20 cellular contexts compared by ENCODE assay signal in the genomic region with DNA sequence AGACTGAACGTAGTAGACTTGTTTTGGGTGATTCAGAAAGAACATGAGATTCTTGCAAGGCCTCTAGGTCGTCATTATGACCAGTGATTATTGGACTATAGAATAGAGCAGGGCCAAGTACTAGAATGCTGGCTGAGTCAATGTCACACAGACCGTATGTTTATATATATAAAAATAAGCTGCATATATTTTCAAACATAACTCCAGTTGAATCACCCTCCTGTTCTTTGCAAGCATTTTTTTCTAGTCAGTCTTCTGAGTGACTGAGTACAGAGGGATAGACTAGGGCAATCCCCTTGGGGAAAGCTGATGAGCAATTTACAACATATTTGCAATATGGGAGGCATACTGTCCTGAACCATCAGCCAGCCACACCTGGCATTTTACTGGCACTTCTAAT.
"Had no signal": no experiment of that assay in that cellular context is flagged by ENCODE, and none has a peak within 500 bp of the region (broad histone marks: within the 10 kb centered on the region; RNA-seq: fewer than 3 reads in every experiment).

No MANE protein-coding gene starts in this region.

- H2AFZ ChIP-seq: neural progenitor cell had no signal

- ATAC-seq: activated naive CD8-positive, alpha-beta T cell treated with anti-CD3 and anti-CD28 coated beads, Interleukin-2, amount 50 U/mL, for 24 hours; gastrocnemius medialis; heart left ventricle; left colon; pancreas; upper lobe of right lung had no signal

- H3K27me3 ChIP-seq: ascending aorta, colonic mucosa, gastrocnemius medialis, neural progenitor cell, pancreas, sigmoid colon, upper lobe of right lung had no signal

- H3K36me3 ChIP-seq: ascending aorta, colonic mucosa, gastrocnemius medialis, heart left ventricle, neural progenitor cell, pancreas, sigmoid colon, thoracic aorta, upper lobe of right lung had no signal

- H3K4me1 ChIP-seq: ascending aorta, colonic mucosa, gastrocnemius medialis, heart left ventricle, neural progenitor cell, pancreas, sigmoid colon, upper lobe of right lung had no signal

- DNase-seq: activated CD4-positive, alpha-beta T cell treated with anti-CD3 and anti-CD28 coated beads for 1 hour; activated CD4-positive, alpha-beta T cell treated with anti-CD3 and anti-CD28 coated beads, Interleukin-2, amount 50 U/mL, for 4 hours; activated naive CD4-positive, alpha-beta T cell treated with Interleukin-2 at 50 U/mL for 16 hours; activated naive CD8-positive, alpha-beta T cell treated with anti-CD3 and anti-CD28 coated beads, Interleukin-2, amount 50 U/mL, for 24 hours; activated T-cell treated with anti-CD3 and anti-CD28 coated beads for 4 hours; colonic mucosa; effector CD8-positive, alpha-beta T cell; gastrocnemius medialis; heart left ventricle; left colon; naive B cell; pancreas; sigmoid colon; stimulated activated CD4-positive, alpha-beta T cell treated with anti-CD3 and anti-CD28 coated beads, Interleukin-1b, Interleukin-23, amount 100 ng/mL, for 48 hours; upper lobe of right lung had no signal

- H3K4me3 ChIP-seq: ascending aorta, colonic mucosa, gastrocnemius medialis, heart left ventricle, lung, neural progenitor cell, pancreas, sigmoid colon, thoracic aorta, upper lobe of right lung had no signal

- H3K9me3 ChIP-seq: colonic mucosa, gastrocnemius medialis, pancreas, sigmoid colon, thoracic aorta, upper lobe of right lung had no signal

- H3K9ac ChIP-seq: neural progenitor cell had no signal

- H3K27ac ChIP-seq: ascending aorta, colonic mucosa, gastrocnemius medialis, heart left ventricle, neural progenitor cell, pancreas, sigmoid colon, thoracic aorta, upper lobe of right lung, VCaP had no signal

- H3K4me2 ChIP-seq: neural progenitor cell had no signal
